24 cellular contexts compared by ENCODE assay signal in genomic region chr9:35685506-35685905, GRCh38. TPM values are rescaled to one million over a fixed set of nuclear protein-coding genes. Genes with fewer than 3 reads are reported as not detected.
A peak's percentile ranks its signal among the peaks of the same experiment; 100 is the strongest.
DNase-seq lines count a peak whose midpoint lies in the region; ATAC-seq and TF ChIP-seq lines count a peak whose summit lies in the region.
"Had no signal": no experiment of that assay in that cellular context is flagged by ENCODE, and none has a peak within 500 bp of the region (broad histone marks: within the 10 kb centered on the region; RNA-seq: fewer than 3 reads in every experiment).

No MANE protein-coding gene starts in this region.

- H3K36me3 Mint-ChIP-seq in neural crest cell (ENCODE audit: low read depth), result peaks cover 9% of the 10 kb centered on the region
- H3K36me3 Mint-ChIP-seq: activated CD8-positive, alpha-beta memory T cell treated with anti-CD3 and anti-CD28 coated beads, Interleukin-2, amount 10 ng/mL, durations not matched to agents 7 days and 5 days; activated naive CD8-positive, alpha-beta T cell; brain had no signal

- no peak overlapping the region for H2BK120ac ChIP-seq in IMR-90 (ENCODE audit: low read depth, low read length)

- H2AK9ac ChIP-seq in IMR-90 (replicated peaks; ENCODE audit: low read depth, low read length, poor library complexity), result no peak overlapping the region

- H4K5ac ChIP-seq in IMR-90 (ENCODE audit: low read depth, low read length), result no peak overlapping the region

- peak overlapping the region; percentile 24; the same call in 1 of the 2 replicates for H3K9ac ChIP-seq in IMR-90 (ENCODE audit: low read depth, low read length)
- peak overlapping the region; percentile 72 to 86 for H3K9ac ChIP-seq in stomach smooth muscle (ENCODE audit: low read length in 2 of 2)

- TF ChIP-seq POLR2A in IMR-90 (IDR thresholded peaks at IDR 0.05; ENCODE audit: low read depth, low read length) (no peak), esophagus muscularis mucosa (IDR thresholded peaks at IDR 0.05; ENCODE audit: low read depth) (no peak)

- H3K18ac ChIP-seq in IMR-90 (ENCODE audit: low read depth, low read length), result no peak overlapping the region

- H3K4me2 ChIP-seq in IMR-90 (ENCODE audit: low read depth, low read length), result peak overlapping the region; percentile 13; the same call in 1 of the 2 replicates

- no peaks in the 10 kb centered on the region for H3K9me3 ChIP-seq in IMR-90 (ENCODE audit: control insufficient read depth, insufficient read depth, low read length)
- H3K9me3 ChIP-seq in esophagus muscularis mucosa, result no peaks in the 10 kb centered on the region
- H3K9me3 ChIP-seq in stomach smooth muscle (ENCODE audit: control insufficient read depth in 2 of 2, low read length in 2 of 2), result no peaks in the 10 kb centered on the region

- H3K4me3 Mint-ChIP-seq in neural crest cell, result no peak overlapping the region
- H3K4me3 Mint-ChIP-seq: activated CD8-positive, alpha-beta memory T cell treated with anti-CD3 and anti-CD28 coated beads, Interleukin-2, amount 10 ng/mL, durations not matched to agents 7 days and 5 days; activated naive CD8-positive, alpha-beta T cell; activated T-helper 1 cell treated with anti-CD3 and anti-CD28 coated beads, Interleukin-12 subunit alpha, Interleukin-12 subunit beta, Interleukin-2, Interleukin-4 antibody, amounts not matched to agents 30 ng/mL and 10 ng/mL and 1 ng/mL, durations not matched to agents 14 hours and 24 hours and 36 hours; CD8-positive, alpha-beta T cell; T-cell had no signal

- ATAC-seq in IMR-90 (ENCODE audit: low read depth) (no peak), HG03342 (IDR thresholded peaks at IDR 0.05; ENCODE audit: unreplicated experiment) (no peak), HG03354 (IDR thresholded peaks at IDR 0.05; ENCODE audit: poor library complexity, severe bottlenecking, unreplicated experiment) (no peak), HG02763 (IDR thresholded peaks at IDR 0.05; ENCODE audit: unreplicated experiment) (no peak)
- ATAC-seq: activated CD8-positive, alpha-beta memory T cell treated with anti-CD3 and anti-CD28 coated beads, Interleukin-2, amount 10 ng/mL, durations not matched to agents 7 days and 5 days; CD8-positive, alpha-beta T cell; T-cell had no signal

- H3K27me3 ChIP-seq in IMR-90 (ENCODE audit: control insufficient read depth, insufficient read depth, low read length) (no peaks in the 10 kb centered on the region), esophagus muscularis mucosa (no peaks in the 10 kb centered on the region), stomach smooth muscle (ENCODE audit: control insufficient read depth in 1 of 2, insufficient read depth in 2 of 2, low read length in 2 of 2) (no peaks in the 10 kb centered on the region)

- H3K27ac ChIP-seq in IMR-90 (ENCODE audit: insufficient read depth, low read length) (peak overlapping the region; percentile 11; the same call in 1 of the 2 replicates), esophagus muscularis mucosa (replicated peaks in 1 of 4) (peak overlapping the region; percentile 95 to 98 (median 96)), stomach smooth muscle (ENCODE audit: low read length) (peak overlapping the region; percentile 100)

- intact Hi-C loops in IMR-90 (cut with micrococcal nuclease) (loop anchor here (10.0 kb wide), 1 partner anchor 81 kb away; the partner anchor contains the start of gene TESK1), esophagus muscularis mucosa (cut with DNase I) (no loop called here)

- POLR2A ChIA-PET in IMR-90 (lab: Charles Lee; ENCODE audit: unreplicated experiment), result interaction anchor here (0.9 to 3.8 kb wide), 3 partner anchors 11 to 24 kb away, joined by 4 to 14 read pairs (median 11); no protein-coding TSS in a partner anchor

- TF ChIP-seq EP300 in esophagus muscularis mucosa (IDR thresholded peaks at IDR 0.05), result no peak

- peaks cover 39% of the 10 kb centered on the region for H3K4me1 Mint-ChIP-seq in neural crest cell

- H3K4ac ChIP-seq in IMR-90 (ENCODE audit: low read depth, low read length), result no peak overlapping the region

- H2BK15ac ChIP-seq in IMR-90 (ENCODE audit: low read depth, low read length), result no peak overlapping the region

- no peaks in the 10 kb centered on the region for H3K27me3 Mint-ChIP-seq in neural crest cell (ENCODE audit: low read depth)
- H3K27me3 Mint-ChIP-seq: activated CD8-positive, alpha-beta memory T cell treated with anti-CD3 and anti-CD28 coated beads, Interleukin-2, amount 10 ng/mL, durations not matched to agents 7 days and 5 days; activated naive CD8-positive, alpha-beta T cell; T-cell had no signal

- BruUV-seq in IMR-90 (replicated peaks; lab: Mats Ljungman, UMichigan), result no TSS peak

- peak overlapping the region; percentile 22; the same call in 1 of the 2 replicates for H3K14ac ChIP-seq in IMR-90 (replicated peaks; ENCODE audit: low read depth, low read length)

- no peak for TF ChIP-seq CTCF in IMR-90 (conservative IDR thresholded peaks at IDR 0.05; ENCODE audit: low read depth, low read length)
- TF ChIP-seq CTCF in esophagus muscularis mucosa (IDR thresholded peaks at IDR 0.05), result no peak
- TF ChIP-seq CTCF in neural crest cell (conservative IDR thresholded peaks at IDR 0.05), result no peak

- TF ChIP-seq RAD21 in IMR-90 (IDR thresholded peaks at IDR 0.05; ENCODE audit: low read length), result no peak

- no peak overlapping the region for H3K56ac ChIP-seq in IMR-90 (ENCODE audit: extremely low read depth, insufficient read depth, low read length)

- H4K91ac ChIP-seq in IMR-90 (ENCODE audit: insufficient read depth, low read depth, low read length), result no peak overlapping the region

- H2AFZ ChIP-seq in IMR-90 (replicated peaks; ENCODE audit: low read length, poor library complexity), result no peak overlapping the region

- H3K9me3 Mint-ChIP-seq in neural crest cell, result no peaks in the 10 kb centered on the region
- H3K9me3 Mint-ChIP-seq: activated T-helper 1 cell treated with anti-CD3 and anti-CD28 coated beads, Interleukin-12 subunit alpha, Interleukin-12 subunit beta, Interleukin-2, Interleukin-4 antibody, amounts not matched to agents 30 ng/mL and 10 ng/mL and 1 ng/mL, durations not matched to agents 14 hours and 24 hours and 36 hours; brain; CD8-positive, alpha-beta T cell; T-cell had no signal

- H3K27ac Mint-ChIP-seq in neural crest cell (ENCODE audit: unreplicated experiment), result peak overlapping the region; percentile 35
- H3K27ac Mint-ChIP-seq: activated CD8-positive, alpha-beta memory T cell treated with anti-CD3 and anti-CD28 coated beads, Interleukin-2, amount 10 ng/mL, durations not matched to agents 7 days and 5 days; activated naive CD8-positive, alpha-beta T cell; activated T-helper 1 cell treated with anti-CD3 and anti-CD28 coated beads, Interleukin-12 subunit alpha, Interleukin-12 subunit beta, Interleukin-2, Interleukin-4 antibody, amounts not matched to agents 30 ng/mL and 10 ng/mL and 1 ng/mL, durations not matched to agents 14 hours and 24 hours and 36 hours; CD8-positive, alpha-beta T cell; T-cell had no signal

- 72% methylated on average over 9 of the region's 13 CpGs; no CpG with 5 or more reads in 1 of the 2 experiments for WGBS in IMR-90 (ENCODE audit: extremely low coverage in 2 of 2, insufficient read length in 1 of 2), 2 experiments
- 65% methylated on average over 7 of the region's 13 CpGs for WGBS in esophagus muscularis mucosa

- H4K20me1 ChIP-seq in IMR-90 (ENCODE audit: insufficient read depth, low read length), result peaks cover 92% of the 10 kb centered on the region

- peaks cover 55% of the 10 kb centered on the region for H3K4me1 ChIP-seq in IMR-90 (ENCODE audit: control insufficient read depth, insufficient read depth, low read length)
- H3K4me1 ChIP-seq in esophagus muscularis mucosa, result peaks cover 27 to 69% (median 50%) of the 10 kb centered on the region in 4 donors
- H3K4me1 ChIP-seq in stomach smooth muscle (ENCODE audit: control insufficient read depth, insufficient read depth, low read length), result peaks cover 53% of the 10 kb centered on the region

- dilution Hi-C loops in IMR-90 (cut with HindIII; ENCODE audit: low sequenced_read_pairs, unreplicated experiment), result no loop called here

- H2AK5ac ChIP-seq in IMR-90 (ENCODE audit: low read depth, low read length), result no peak overlapping the region

- H3K9me1 ChIP-seq in IMR-90 (ENCODE audit: insufficient read depth, low read length), result peaks cover 48% of the 10 kb centered on the region

- H2BK20ac ChIP-seq in IMR-90 (ENCODE audit: low read depth, low read length), result no peak overlapping the region

- no peak overlapping the region; a peak in 1 of 4 replicates for H4K8ac ChIP-seq in IMR-90 (ENCODE audit: low read depth in 2 of 2, low read length in 2 of 2)

- DNase-seq in IMR-90 (no peak), esophagus muscularis mucosa (ENCODE audit: extremely low spot score) (no peak), neural crest cell (ENCODE audit: low read depth, low spot score) (no peak), SHP77 (lab: John Stamatoyannopoulos, UW) (no peak)
- DNase-seq: activated CD4-positive, alpha-beta T cell treated with anti-CD3 and anti-CD28 coated beads for 4 hours; activated CD8-positive, alpha-beta memory T cell treated with anti-CD3 and anti-CD28 coated beads, Interleukin-2, amount 10 ng/mL, durations not matched to agents 7 days and 5 days; CD8-positive, alpha-beta T cell; DMS153; foreskin fibroblast; NCI-H146; NCI-H2171 treated with DMSO at 0.1 percent for 48 hours; NCI-H69; SHP77 treated with DMSO at 0.1 percent for 48 hours; stimulated activated CD8-positive, alpha-beta memory T cell treated with anti-CD3 and anti-CD28 coated beads, Interleukin-4, amount 100 ng/mL, for 48 hours; T-cell had no signal

- peak overlapping the region; percentile 25 for H2BK5ac ChIP-seq in IMR-90 (ENCODE audit: low read depth, low read length, poor library complexity, severe bottlenecking)

- peak overlapping the region; percentile 26 for H3K23ac ChIP-seq in IMR-90 (ENCODE audit: low read depth, low read length)

- peaks cover 67% of the 10 kb centered on the region for H3K36me3 ChIP-seq in IMR-90 (ENCODE audit: control insufficient read depth, insufficient read depth, low read length)
- peaks cover 46 to 70% (median 64%) of the 10 kb centered on the region in 4 donors for H3K36me3 ChIP-seq in esophagus muscularis mucosa
- H3K36me3 ChIP-seq in stomach smooth muscle (ENCODE audit: control insufficient read depth in 2 of 2, insufficient read depth in 2 of 2, low read length in 2 of 2), result peaks cover 57 to 69% of the 10 kb centered on the region in 2 donors

- CTCF ChIA-PET in IMR-90 (lab: Yijun Ruan, JAX), result interaction anchor here (0.6 kb wide), 1 partner anchor 39 kb away, joined by 3 read pairs; no protein-coding TSS in a partner anchor

- H3K79me1 ChIP-seq in IMR-90 (ENCODE audit: low read depth in 1 of 2, low read length in 2 of 2), result peaks cover 13 to 86% of the 10 kb centered on the region in 2 experiments

- in situ Hi-C loops in IMR-90 (cut with MboI; ENCODE audit: low sequenced_read_pairs), result no loop called here

- no peak overlapping the region for H3K4me3 ChIP-seq in IMR-90 (ENCODE audit: insufficient read depth, low read depth, low read length)
- peak overlapping the region; percentile 72 to 90 (median 86) for H3K4me3 ChIP-seq in esophagus muscularis mucosa
- H3K4me3 ChIP-seq in stomach smooth muscle (ENCODE audit: low read length in 2 of 2), result peak overlapping the region; percentile 92 to 95

RNA-seq across cellular contexts. Expression of gene TPM2, which starts 4.2 kb away (rescaled TPM):
- total RNA-seq in IMR-90 (2012; rRNA removed), result 960 and 1,994 TPM in 2 replicates
- 2,500 and 2,548 TPM in 2 replicates for polyA plus RNA-seq in IMR-90 (2012; rRNA removed)
- 1,868 and 3,037 TPM in 2 replicates for polyA plus RNA-seq in IMR-90 (2012; cell fraction: cytosol; rRNA removed)
- polyA plus RNA-seq in IMR-90 (2012; cell fraction: nucleus; rRNA removed; ENCODE audit: low replicate concordance), result 2,387 and 3,173 TPM in 2 replicates
- total RNA-seq in esophagus muscularis mucosa, result over 10,000 TPM in 3 of 4 donors, 1,000 to 10,000 TPM in 1; 8,856 to 14,576 (median 12,022) TPM
- total RNA-seq in neural crest cell, result 159 and 168 TPM in 2 replicates
- polyA plus RNA-seq: neural cell had no signal

RNA-seq across cellular contexts. Expression of gene CA9, which starts 11.8 kb away (rescaled TPM):
- total RNA-seq in IMR-90 (2012; rRNA removed) (0.54 and 0.56 TPM in 2 replicates), esophagus muscularis mucosa (1 to 10 TPM in 1 of 4 donors, not detected in 3; 2.2 TPM), neural crest cell (0.45 and 0.63 TPM in 2 replicates)
- 3.7 and 3.9 TPM in 2 replicates for polyA plus RNA-seq in IMR-90 (2012; rRNA removed)
- polyA plus RNA-seq in IMR-90 (2012; cell fraction: cytosol; rRNA removed), result 5.2 and 9.9 TPM in 2 replicates
- 2.5 and 4.3 TPM in 2 replicates for polyA plus RNA-seq in IMR-90 (2012; cell fraction: nucleus; rRNA removed; ENCODE audit: low replicate concordance)
- total RNA-seq: activated T-helper 1 cell treated with anti-CD3 and anti-CD28 coated beads, Interleukin-12 subunit alpha, Interleukin-12 subunit beta, Interleukin-2, Interleukin-4 antibody, amounts not matched to agents 30 ng/mL and 10 ng/mL and 1 ng/mL, durations not matched to agents 14 hours and 24 hours and 36 hours; CD8-positive, alpha-beta T cell; endothelial cell of umbilical vein had no signal
- polyA plus RNA-seq: neural cell had no signal

RNA-seq across cellular contexts. Expression of gene ARHGEF39, which starts 20.5 kb away (rescaled TPM):
- total RNA-seq in IMR-90 (2012; rRNA removed), result 0.56 and 2.5 TPM in 2 replicates
- polyA plus RNA-seq in IMR-90 (2012; rRNA removed), result 2.1 and 2.8 TPM in 2 replicates
- polyA plus RNA-seq in IMR-90 (2012; cell fraction: cytosol; rRNA removed), result 0.82 and 1.1 TPM in 2 replicates
- polyA plus RNA-seq in IMR-90 (2012; cell fraction: nucleus; rRNA removed; ENCODE audit: low replicate concordance), result 7.1 and 7.2 TPM in 2 replicates
- 1 to 10 TPM; 1.3 to 3.3 (median 1.7) TPM for total RNA-seq in esophagus muscularis mucosa
- total RNA-seq in neural crest cell, result 27.2 and 28.0 TPM in 2 replicates

RNA-seq across cellular contexts. Expression of gene CCDC107, which starts 27.4 kb away (rescaled TPM):
- 6.8 and 10.0 TPM in 2 replicates for total RNA-seq in IMR-90 (2012; rRNA removed)
- 21.1 and 24.4 TPM in 2 replicates for polyA plus RNA-seq in IMR-90 (2012; rRNA removed)
- 15.4 and 21.2 TPM in 2 replicates for polyA plus RNA-seq in IMR-90 (2012; cell fraction: cytosol; rRNA removed)
- 17.3 and 33.3 TPM in 2 replicates for polyA plus RNA-seq in IMR-90 (2012; cell fraction: nucleus; rRNA removed; ENCODE audit: low replicate concordance)
- total RNA-seq in esophagus muscularis mucosa, result 100 to 1,000 TPM in 2 of 4 donors, 10 to 100 TPM in 2; 68.4 to 117 (median 104) TPM
- total RNA-seq in neural crest cell, result 15.4 and 17.2 TPM in 2 replicates

RNA-seq across cellular contexts. Expression of gene RMRP, which starts 27.7 kb away (rescaled TPM):
- total RNA-seq in IMR-90 (2012; rRNA removed) (13,690 and 21,707 TPM in 2 replicates), esophagus muscularis mucosa (1,000 to 10,000 TPM; 1,899 to 6,162 (median 2,510) TPM), neural crest cell (14,026 and 17,379 TPM in 2 replicates)
- polyA plus RNA-seq in IMR-90 (2012; rRNA removed), result 39.7 and 88.0 TPM in 2 replicates
- polyA plus RNA-seq in IMR-90 (2012; cell fraction: cytosol; rRNA removed), result not detected in 2 replicates
- polyA plus RNA-seq in IMR-90 (2012; cell fraction: nucleus; rRNA removed; ENCODE audit: low replicate concordance), result not detected in 2 replicates
- polyA plus RNA-seq: endothelial cell of umbilical vein, neural cell had no signal

Comparison
In these comparisons a context has a peak if more than half of its experiments do, and no peak if none do; other contexts are left out.
1. H3K27ac ChIP-seq: peak in every context shown above with its lines; median percentile 100 in stomach smooth muscle; 96 in esophagus muscularis mucosa; 11 in IMR-90.